In the genomic region with DNA sequence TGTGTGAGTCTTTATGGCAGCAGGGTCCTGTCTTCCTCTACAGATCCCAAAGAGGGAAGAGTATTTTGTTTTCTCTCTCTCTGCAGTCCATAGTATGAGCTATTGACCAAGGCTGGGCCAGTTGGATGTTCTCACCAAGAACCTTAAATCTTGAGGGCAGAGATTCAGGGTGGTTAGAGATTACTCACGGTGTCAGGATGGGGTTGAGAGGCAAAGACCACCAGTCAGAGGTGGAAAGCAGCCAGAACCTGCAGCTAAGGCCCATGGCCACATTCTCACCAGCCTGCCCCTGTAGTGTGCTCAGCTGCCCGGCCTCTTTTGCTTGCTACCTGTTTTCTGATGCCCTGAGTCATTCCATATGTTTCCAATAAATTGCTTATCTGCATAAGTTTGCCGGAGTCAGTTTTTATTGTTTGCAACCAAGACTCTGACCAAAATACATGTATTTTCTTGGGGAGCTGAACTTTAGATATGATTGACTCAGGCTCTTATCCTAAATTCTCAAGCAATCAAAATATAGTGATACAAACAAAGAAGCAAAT, we compare ENCODE assay signal across 1 cellular context.
TF ChIP-seq lines count a peak whose summit lies in the region.

No MANE protein-coding gene starts in this region.

TF ChIP-seq in GM12878, 131 proteins besides CTCF, POLR2A, EP300 and RAD21:
- TF ChIP-seq SP1 (IDR thresholded peaks at IDR 0.05; ENCODE audit: low read depth, low read length): no peak
- no peak for TF ChIP-seq EGR1 (IDR thresholded peaks at IDR 0.05; ENCODE audit: borderline replicate concordance in 1 of 2, low read depth in 2 of 2, low read length in 2 of 2)
- TF ChIP-seq JUNB (IDR thresholded peaks at IDR 0.05): no peak
- 0 out of 2 replicates have a peak, but pooled peaks have one; percentile 43 for TF ChIP-seq ZNF384 (IDR thresholded peaks at IDR 0.05; ENCODE audit: borderline replicate concordance, low read depth, low read length)
TF ChIP-seq in GM12878: peak in this region for 1.
